1 cellular context compared by ENCODE assay signal in genomic region chr15:44722011-44722410, GRCh38.
TF ChIP-seq lines count a peak whose summit lies in the region.

No MANE protein-coding gene starts in this region.

TF ChIP-seq in HEK293T, 16 proteins besides CTCF, POLR2A, EP300 and RAD21 (continued from another document):
- TF ChIP-seq PKNOX1 (IDR thresholded peaks at IDR 0.05) = no peak
- TF ChIP-seq ELF4 (IDR thresholded peaks at IDR 0.05) = no peak
- TF ChIP-seq SUZ12 (IDR thresholded peaks at IDR 0.05) = no peak
- no peak for TF ChIP-seq L3MBTL2 (conservative IDR thresholded peaks at IDR 0.05)
- no peak for TF ChIP-seq BHLHE40 (IDR thresholded peaks at IDR 0.05; ENCODE audit: borderline replicate concordance)
- no peak for TF ChIP-seq FOXM1 (IDR thresholded peaks at IDR 0.05; ENCODE audit: borderline replicate concordance)
- TF ChIP-seq ARNT (IDR thresholded peaks at IDR 0.05) = no peak
